Comparison of ENCODE assay signal across 18 cellular contexts in genomic region chr5:142886211-142886610, GRCh38.
DNase-seq lines count a peak whose midpoint lies in the region; ATAC-seq and TF ChIP-seq lines count a peak whose summit lies in the region.
"Had no signal": no experiment of that assay in that cellular context is flagged by ENCODE, and none has a peak within 500 bp of the region (broad histone marks: within the 10 kb centered on the region; RNA-seq: fewer than 3 reads in every experiment).

No MANE protein-coding gene starts in this region.

- TF ChIP-seq CTCF in SK-N-SH (IDR thresholded peaks at IDR 0.05): no peak
- no peak for TF ChIP-seq CTCF in fibroblast of lung (conservative IDR thresholded peaks at IDR 0.05 in 1 of 2, IDR thresholded peaks at IDR 0.05 in 1 of 2; ENCODE audit: low read depth in 1 of 2, low read length in 2 of 2)

- H3K27me3 ChIP-seq in SK-N-SH (ENCODE audit: insufficient read depth): no peaks in the 10 kb centered on the region
- no peaks in the 10 kb centered on the region for H3K27me3 ChIP-seq in fibroblast of lung (ENCODE audit: control insufficient read depth, insufficient read depth, low read length)

- CTCF ChIA-PET in SK-N-SH (lab: Yijun Ruan, JAX): interaction anchor here (1.0 to 27.9 kb wide), 4 partner anchors 108 to 181 kb away, joined by 4 to 1285 read pairs (median 48); no protein-coding TSS in a partner anchor

- H3K4me2 ChIP-seq in SK-N-SH (no peak overlapping the region), fibroblast of lung (ENCODE audit: extremely low read depth, insufficient read depth, low read length) (peak overlapping the region; percentile 42)

- H3K9ac ChIP-seq in SK-N-SH (no peak overlapping the region), fibroblast of lung (ENCODE audit: insufficient read depth, low read length) (no peak overlapping the region)

- H3K27ac ChIP-seq in SK-N-SH (ENCODE audit: low read depth in 2 of 2, low read length in 1 of 2) (no peak overlapping the region), fibroblast of lung (ENCODE audit: insufficient read depth, low read length) (no peak overlapping the region)
- H3K27ac ChIP-seq: 22Rv1 had no signal

- no peak overlapping the region for H2AFZ ChIP-seq in SK-N-SH (ENCODE audit: low read depth)
- H2AFZ ChIP-seq in fibroblast of lung (ENCODE audit: low read length): no peak overlapping the region

- H3K79me2 ChIP-seq in SK-N-SH (ENCODE audit: insufficient read depth): no peaks in the 10 kb centered on the region
- H3K79me2 ChIP-seq in fibroblast of lung (ENCODE audit: control insufficient read depth, insufficient read depth, low read length): no peaks in the 10 kb centered on the region

- H3K9me2 ChIP-seq in SK-N-SH: no peaks in the 10 kb centered on the region

- H3K36me3 ChIP-seq in SK-N-SH (replicated peaks in 1 of 2; ENCODE audit: control insufficient read depth in 1 of 2, insufficient read depth in 2 of 2, low read length in 1 of 2): peaks cover 0 to 32% of the 10 kb centered on the region in 2 experiments
- H3K36me3 ChIP-seq in fibroblast of lung (ENCODE audit: control insufficient read depth, insufficient read depth, low read length): no peaks in the 10 kb centered on the region

- DNase-seq in SK-N-SH (no peak), NCI-H226 (peak; percentile 45), fibroblast of lung (ENCODE audit: low read depth in 2 of 2) (peak in 1 of 2 donors; percentile 64), T-helper 2 cell (no peak), HK-2 (ENCODE audit: unreplicated experiment) (no peak)
- no peak for DNase-seq in activated CD8-positive, alpha-beta memory T cell treated with anti-CD3 and anti-CD28 coated beads for 24 hours
- DNase-seq: CD4-positive, alpha-beta memory T cell; Karpas-422; NCI-H1105; NCI-H1694 treated with DMSO at 0.1 percent for 48 hours; NCI-H2107; NCI-H526 treated with DMSO at 0.1 percent for 48 hours; RPMI8226; SIG-M5 had no signal

- no peaks in the 10 kb centered on the region for H3F3A ChIP-seq in SK-N-SH (replicated peaks; ENCODE audit: insufficient read depth)

- peaks cover 0 to 4% of the 10 kb centered on the region in 2 experiments; a peak in 2 of 4 replicates for H3K4me1 ChIP-seq in SK-N-SH (ENCODE audit: control insufficient read depth in 1 of 2, insufficient read depth in 2 of 2, low read depth in 1 of 2, low read length in 1 of 2)
- peaks cover 11% of the 10 kb centered on the region for H3K4me1 ChIP-seq in fibroblast of lung (ENCODE audit: control insufficient read depth, extremely low read depth, insufficient read depth, low read length)

- no peak overlapping the region for H3K4me3 ChIP-seq in SK-N-SH (ENCODE audit: low read depth in 2 of 2, low read length in 1 of 2)
- H3K4me3 ChIP-seq in fibroblast of lung (replicated peaks in 1 of 4; ENCODE audit: control extremely low read depth in 1 of 4, insufficient read depth in 1 of 4, low read depth in 3 of 4, low read length in 4 of 4): no peak overlapping the region
- H3K4me3 ChIP-seq: GM12878 had no signal

- no peak for TF ChIP-seq RAD21 in SK-N-SH (IDR thresholded peaks at IDR 0.05; ENCODE audit: low read length)

- H3K9me3 ChIP-seq in SK-N-SH (no peaks in the 10 kb centered on the region), fibroblast of lung (ENCODE audit: control insufficient read depth, insufficient read depth, low read depth, low read length) (no peaks in the 10 kb centered on the region)

- POLR2A ChIA-PET in SK-N-SH (lab: Yijun Ruan, JAX): no interaction called here

- no peak for ATAC-seq in SK-N-SH treated with all-trans-retinoic acid at 6 μM for 48 hours
- ATAC-seq in GM18520 (IDR thresholded peaks at IDR 0.05; ENCODE audit: unreplicated experiment): no peak
- ATAC-seq: GM12878 had no signal

- no peaks in the 10 kb centered on the region for H4K20me1 ChIP-seq in SK-N-SH (ENCODE audit: insufficient read depth)
- no peaks in the 10 kb centered on the region for H4K20me1 ChIP-seq in fibroblast of lung (ENCODE audit: control insufficient read depth, extremely low read depth, insufficient read depth, low read length)

- no peak for TF ChIP-seq EP300 in SK-N-SH (IDR thresholded peaks at IDR 0.05; ENCODE audit: borderline replicate concordance in 1 of 2, low read depth in 1 of 2, low read length in 1 of 2)

- 87% methylated on average over 2 of the region's 2 CpGs for WGBS in SK-N-SH (ENCODE audit: low lambda C conversion rate)

TF ChIP-seq in SK-N-SH, 30 proteins besides CTCF, POLR2A, EP300 and RAD21:
- TF ChIP-seq RXRA (IDR thresholded peaks at IDR 0.05; ENCODE audit: borderline replicate concordance, low read depth): 0 out of 2 replicates have a peak, but pooled peaks have one; percentile 36
- TF ChIP-seq MEF2A (IDR thresholded peaks at IDR 0.05; ENCODE audit: borderline replicate concordance, low read depth): no peak
- no peak for TF ChIP-seq YY1 (IDR thresholded peaks at IDR 0.05; ENCODE audit: low read depth)
- no peak for TF ChIP-seq EZH2phosphoT487 (IDR thresholded peaks at IDR 0.05; ENCODE audit: borderline replicate concordance, low read depth)

TF ChIP-seq in SK-N-SH treated with all-trans-retinoic acid at 6 μM for 48 hours, 23 proteins besides CTCF, POLR2A, EP300 and RAD21:
- TF ChIP-seq ARNTL (CRISPR knock-in tag; IDR thresholded peaks at IDR 0.05; ENCODE audit: borderline replicate concordance, low read depth): no peak
